ENCODE assay signal across 21 cellular contexts in the genomic region with DNA sequence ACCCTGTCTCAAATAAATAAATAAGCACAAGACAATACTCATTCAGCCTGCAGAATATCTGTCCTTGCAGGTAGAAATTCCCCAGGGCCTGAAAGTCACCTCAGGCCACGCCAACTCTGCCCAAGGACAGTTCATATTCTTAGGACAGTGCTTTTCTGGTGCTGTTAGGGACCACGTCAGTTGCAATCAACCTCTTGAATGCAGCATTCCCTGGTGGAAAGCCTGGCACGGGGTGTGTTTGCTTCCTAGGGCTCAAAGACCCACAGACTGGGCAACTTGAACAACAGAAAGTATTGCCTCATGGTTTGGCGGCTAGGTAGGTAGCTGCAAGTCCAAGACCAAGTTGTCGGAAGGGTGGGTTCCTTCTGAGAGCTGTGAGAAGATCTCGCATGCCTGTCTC.
A peak's percentile ranks its signal among the peaks of the same experiment; 100 is the strongest.
DNase-seq lines count a peak whose midpoint lies in the region; ATAC-seq, FAIRE-seq and TF ChIP-seq lines count a peak whose summit lies in the region.
"Had no signal": no experiment of that assay in that cellular context is flagged by ENCODE, and none has a peak within 500 bp of the region (broad histone marks: within the 10 kb centered on the region; RNA-seq: fewer than 3 reads in every experiment).

No MANE protein-coding gene starts in this region.

- no peak overlapping the region for H3K4me3 Mint-ChIP-seq in osteocyte (ENCODE audit: unreplicated experiment)
- H3K4me3 Mint-ChIP-seq in Calu3 (ENCODE audit: low read depth, unreplicated experiment): no peak overlapping the region
- H3K4me3 Mint-ChIP-seq: B cell; CD4-positive, CD25-positive, alpha-beta regulatory T cell; CD8-positive, alpha-beta T cell; GM23338; H9 had no signal

- TF ChIP-seq POLR2A in A549 (IDR thresholded peaks at IDR 0.05; ENCODE audit: low read length): no peak

- H3K4me2 ChIP-seq in A549: no peak overlapping the region
- H3K4me2 ChIP-seq: BLaER1, GM23338 had no signal

- no peak overlapping the region for H3K4me3 ChIP-seq in A549
- H3K4me3 ChIP-seq: BLaER1, GM12878, GM23338 had no signal

- H3K9me3 ChIP-seq in A549: 0 out of 3 replicates have a peak, but pooled peaks cover 2% of the 10 kb centered on the region
- H3K9me3 ChIP-seq: BLaER1 had no signal

- POLR2A ChIA-PET in A549 (lab: Yijun Ruan, JAX): no interaction called here

- FAIRE-seq in A549 (lab: Jason Lieb, UNC): peak; percentile 7
- FAIRE-seq: D721Med, GM12878 had no signal

- H3K36me3 Mint-ChIP-seq in osteocyte (ENCODE audit: unreplicated experiment): no peaks in the 10 kb centered on the region
- no peaks in the 10 kb centered on the region for H3K36me3 Mint-ChIP-seq in Calu3 (ENCODE audit: insufficient read depth, unreplicated experiment)
- H3K36me3 Mint-ChIP-seq: CD4-positive, CD25-positive, alpha-beta regulatory T cell; CD8-positive, alpha-beta T cell had no signal

- DNase-seq in A549 (ENCODE audit: low read depth in 1 of 2, low spot score in 1 of 2): no peak
- DNase-seq in ecto neural progenitor cell (ENCODE audit: low spot score): peak; percentile 20
- DNase-seq in islet precursor cell: peak; percentile 12
- peak; percentile 36 for DNase-seq in osteocyte (ENCODE audit: extremely low spot score, unreplicated experiment)
- DNase-seq in Calu3: no peak
- no peak for DNase-seq in NCI-H345 treated with DMSO at 0.1 percent for 48 hours (lab: John Stamatoyannopoulos, UW; ENCODE audit: unreplicated experiment)
- DNase-seq: Caco-2; CD4-positive, CD25-positive, alpha-beta regulatory T cell; DMS 273 treated with DMSO at 0.1 percent for 48 hours; DMS79; EL; GDM1; H9 had no signal

- no peak; a peak in 1 of 6 replicates for ATAC-seq in A549
- ATAC-seq: CD8-positive, alpha-beta T cell; GM12878; GM23338; HCT116 had no signal

- H3K27ac Mint-ChIP-seq in osteocyte (ENCODE audit: unreplicated experiment) (no peak overlapping the region), Calu3 (ENCODE audit: unreplicated experiment) (no peak overlapping the region)
- H3K27ac Mint-ChIP-seq: B cell; CD8-positive, alpha-beta T cell; GM23338; H9 had no signal

- intact Hi-C loops in Calu3 (cut with micrococcal nuclease; ENCODE audit: unreplicated experiment): no loop called here

- 21% methylated on average over 6 of the region's 6 CpGs for WGBS in A549 (ENCODE audit: missing lambda C conversion rate)

- H3K27me3 Mint-ChIP-seq in osteocyte (ENCODE audit: unreplicated experiment): peaks cover 22% of the 10 kb centered on the region
- peaks cover 85% of the 10 kb centered on the region for H3K27me3 Mint-ChIP-seq in Calu3 (ENCODE audit: unreplicated experiment)
- H3K27me3 Mint-ChIP-seq: CD4-positive, CD25-positive, alpha-beta regulatory T cell had no signal

- TF ChIP-seq EP300 in A549 (IDR thresholded peaks at IDR 0.05): no peak

- no peak for TF ChIP-seq RAD21 in A549 (conservative IDR thresholded peaks at IDR 0.05 in 1 of 2, IDR thresholded peaks at IDR 0.05 in 1 of 2)

- H3K9me3 Mint-ChIP-seq in osteocyte (ENCODE audit: unreplicated experiment) (no peaks in the 10 kb centered on the region), Calu3 (ENCODE audit: low read depth, unreplicated experiment) (no peaks in the 10 kb centered on the region)
- H3K9me3 Mint-ChIP-seq: CD8-positive, alpha-beta T cell; GM23338; H9 had no signal

- TF ChIP-seq CTCF in A549 (IDR thresholded peaks at IDR 0.05): no peak
- TF ChIP-seq CTCF in osteocyte (IDR thresholded peaks at IDR 0.05): no peak
- no peak for TF ChIP-seq CTCF in Calu3 (IDR thresholded peaks at IDR 0.05; ENCODE audit: unreplicated experiment)

- H3K4me1 Mint-ChIP-seq in osteocyte (ENCODE audit: unreplicated experiment) (no peaks in the 10 kb centered on the region), Calu3 (ENCODE audit: low read depth, unreplicated experiment) (no peaks in the 10 kb centered on the region)
- H3K4me1 Mint-ChIP-seq: B cell; CD4-positive, CD25-positive, alpha-beta regulatory T cell; GM23338; H9 had no signal

- no TSS peak for BruUV-seq in Calu3 (replicated peaks; lab: Mats Ljungman, UMichigan)

- CTCF ChIA-PET in A549 (lab: Yijun Ruan, JAX): interaction anchor here (1.4 to 3.5 kb wide), 4 partner anchors 26 to 179 kb away, joined by 3 to 16 read pairs (median 7); no protein-coding TSS in a partner anchor
- CTCF ChIA-PET in Calu3 (lab: Charles Lee): no interaction called here

- H3K27ac ChIP-seq in A549: no peak overlapping the region
- H3K27ac ChIP-seq: BLaER1, C4-2B had no signal

- no peaks in the 10 kb centered on the region for H3K4me1 ChIP-seq in A549
- H3K4me1 ChIP-seq: BLaER1, Caco-2 had no signal

TF ChIP-seq in A549, 52 proteins besides CTCF, POLR2A, EP300 and RAD21:
- no peak for TF ChIP-seq RCOR1 (IDR thresholded peaks at IDR 0.05; ENCODE audit: low read depth, low read length)
- TF ChIP-seq HOXB5 (CRISPR knock-in tag; IDR thresholded peaks at IDR 0.05): no peak
- TF ChIP-seq RFX5 (IDR thresholded peaks at IDR 0.05): no peak
- TF ChIP-seq FOXS1 (CRISPR knock-in tag; IDR thresholded peaks at IDR 0.05): no peak
- TF ChIP-seq HOXB13 (CRISPR knock-in tag; IDR thresholded peaks at IDR 0.05; ENCODE audit: low read depth): no peak
- TF ChIP-seq BHLHE40 (IDR thresholded peaks at IDR 0.05; ENCODE audit: low read depth, low read length): no peak
- no peak for TF ChIP-seq MAX (IDR thresholded peaks at IDR 0.05)
- no peak for TF ChIP-seq ESRRA (IDR thresholded peaks at IDR 0.05; ENCODE audit: borderline replicate concordance, low read length)
TF ChIP-seq in A549: peak in this region for 0.

Comparison
In these comparisons a context has a peak if more than half of its experiments do, and no peak if none do; other contexts are left out.
1. DNase-seq: peak in ecto neural progenitor cell (single experiment), islet precursor cell (single experiment) and osteocyte (single experiment); none in A549 (0 of 2), Calu3 (single experiment) and NCI-H345 treated with DMSO at 0.1 percent for 48 hours (single experiment).